Comparison of ENCODE assay signal across 8 cellular contexts in genomic region chr7:48806731-48807130, GRCh38.
"Had no signal": no experiment of that assay in that cellular context is flagged by ENCODE, and none has a peak within 500 bp of the region (broad histone marks: within the 10 kb centered on the region; RNA-seq: fewer than 3 reads in every experiment).

No MANE protein-coding gene starts in this region.

- H3K27ac Mint-ChIP-seq: GM23338, H9, IgD-negative memory B cell had no signal

- H3K9me3 Mint-ChIP-seq: H9 had no signal

- H3K4me3 ChIP-seq: GM23338 had no signal

- H3K27me3 Mint-ChIP-seq: IgD-negative memory B cell had no signal

- H3K9ac ChIP-seq: KMS-11 had no signal

- H3K4me3 Mint-ChIP-seq: GM23338, H9, IgD-negative memory B cell had no signal

- H3K4me1 Mint-ChIP-seq: GM23338, H9, IgD-negative memory B cell had no signal

- H3K4me2 ChIP-seq: GM23338, KMS-11 had no signal

- ATAC-seq: GM23338, HepG2 had no signal

- DNase-seq: H9, HCEC 1CT, KBM-7 had no signal

- H3K27ac ChIP-seq: HL-60, KMS-11 had no signal
